ENCODE assay signal across 31 cellular contexts in the genomic region with DNA sequence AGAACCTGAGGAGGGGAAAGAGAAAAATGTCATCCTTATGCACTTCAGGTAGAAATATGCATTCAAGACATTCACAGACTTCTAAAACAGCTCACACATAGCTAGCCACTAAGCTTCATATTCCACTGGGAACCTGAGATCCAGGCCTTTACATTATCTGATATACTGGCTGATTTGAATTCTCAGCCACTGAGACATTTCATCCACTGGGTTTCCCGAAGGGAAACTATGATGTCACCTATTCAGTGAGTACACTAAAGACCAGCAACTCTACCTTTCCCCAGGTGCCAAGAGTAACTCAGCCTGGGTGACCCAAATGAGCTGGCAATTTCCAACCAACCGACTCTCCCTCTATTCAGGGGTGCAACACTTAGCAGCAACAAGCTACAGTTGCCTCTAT. TPM values are rescaled to one million over a fixed set of nuclear protein-coding genes. Genes with fewer than 3 reads are reported as not detected.
A peak's percentile ranks its signal among the peaks of the same experiment; 100 is the strongest.
DNase-seq lines count a peak whose midpoint lies in the region; ATAC-seq, FAIRE-seq and TF ChIP-seq lines count a peak whose summit lies in the region.
"Had no signal": no experiment of that assay in that cellular context is flagged by ENCODE, and none has a peak within 500 bp of the region (broad histone marks: within the 10 kb centered on the region; RNA-seq: fewer than 3 reads in every experiment).

No MANE protein-coding gene starts in this region.

- no peak for TF ChIP-seq RAD21 in HepG2 (CRISPR knock-in tag; IDR thresholded peaks at IDR 0.05)

- intact Hi-C loops in HepG2 (cut with micrococcal nuclease; ENCODE audit: unreplicated experiment): no loop called here
- intact Hi-C loops in right lobe of liver (cut with DNase I): no loop called here

- H2BK5ac ChIP-seq in trophoblast cell (ENCODE audit: low read depth, low read length, poor library complexity): no peak overlapping the region

- ATAC-seq in HepG2 (no peak), right lobe of liver (no peak), GM18519 (IDR thresholded peaks at IDR 0.05; ENCODE audit: low FRiP score, unreplicated experiment) (no peak)
- ATAC-seq: A549; CD8-positive, alpha-beta T cell had no signal

- H3K18ac ChIP-seq in trophoblast cell (ENCODE audit: low read length): no peak overlapping the region

- no peak overlapping the region for H2BK12ac ChIP-seq in trophoblast cell (ENCODE audit: low read length)

- H3K4me3 ChIP-seq in HepG2 (replicated peaks in 1 of 3; ENCODE audit: insufficient read depth in 1 of 3, low read depth in 2 of 3, low read length in 3 of 3): no peak overlapping the region
- no peak overlapping the region for H3K4me3 ChIP-seq in right lobe of liver
- H3K4me3 ChIP-seq in trophoblast cell (ENCODE audit: low read depth, low read length): no peak overlapping the region
- H3K4me3 ChIP-seq: A549; BLaER1; BLaER1 treated with 17β-estradiol and CSF1 and Interleukin-3, amounts not matched to agents 10 nM and 100 nM had no signal

- in situ Hi-C loops in HepG2 (cut with HindIII; ENCODE audit: extremely low pct_ligation_motif_present, low pct_unique_long_range_greater_than_20kb): no loop called here

- POLR2A ChIA-PET in HepG2 (lab: Yijun Ruan, JAX): no interaction called here

- H4K12ac ChIP-seq in trophoblast cell (ENCODE audit: low read depth, low read length): no peak overlapping the region

- H3K79me2 ChIP-seq in HepG2 (ENCODE audit: insufficient read depth, low read length) (no peaks in the 10 kb centered on the region), trophoblast cell (ENCODE audit: control insufficient read depth, insufficient read depth, low read length, poor library complexity) (no peaks in the 10 kb centered on the region)

- H4K91ac ChIP-seq in trophoblast cell (ENCODE audit: low read depth, low read length): no peak overlapping the region

- TF ChIP-seq POLR2A in HepG2 (IDR thresholded peaks at IDR 0.05; ENCODE audit: insufficient read depth in 1 of 2, low read depth in 2 of 2, low read length in 2 of 2): no peak
- no peak for TF ChIP-seq POLR2A in right lobe of liver (IDR thresholded peaks at IDR 0.05)

- H4K20me1 ChIP-seq in HepG2 (ENCODE audit: insufficient read depth, low read length): no peaks in the 10 kb centered on the region
- H4K20me1 ChIP-seq: BLaER1; BLaER1 treated with 17β-estradiol and CSF1 and Interleukin-3, amounts not matched to agents 10 nM and 100 nM had no signal

- H3K36me3 ChIP-seq in HepG2 (replicated peaks in 1 of 2; ENCODE audit: control insufficient read depth in 1 of 2, insufficient read depth in 2 of 2, low read length in 2 of 2) (peaks cover under 1 to 2% of the 10 kb centered on the region in 2 experiments; a peak in 2 of 5 replicates), right lobe of liver (peaks cover 0 to 24% (median 8%) of the 10 kb centered on the region in 4 donors), trophoblast cell (ENCODE audit: control insufficient read depth in 1 of 2, insufficient read depth in 2 of 2, low read length in 2 of 2) (no peaks in the 10 kb centered on the region)
- H3K36me3 ChIP-seq: BE2C had no signal

- no peak overlapping the region for H3K4me2 ChIP-seq in HepG2 (ENCODE audit: low read depth, low read length)
- no peak overlapping the region for H3K4me2 ChIP-seq in trophoblast cell (ENCODE audit: low read length)
- H3K4me2 ChIP-seq: A549; BLaER1; BLaER1 treated with 17β-estradiol and CSF1 and Interleukin-3, amounts not matched to agents 10 nM and 100 nM had no signal

- no peak overlapping the region for H4K8ac ChIP-seq in trophoblast cell (ENCODE audit: low read depth, low read length)

- no peak overlapping the region for H3K27ac ChIP-seq in HepG2 (ENCODE audit: extremely low read length, insufficient read depth, low read length)
- H3K27ac ChIP-seq in right lobe of liver: no peak overlapping the region
- no peak overlapping the region for H3K27ac ChIP-seq in trophoblast cell (ENCODE audit: low read depth, low read length)
- H3K27ac ChIP-seq: 22Rv1; A549; BLaER1; BLaER1 treated with 17β-estradiol and CSF1 and Interleukin-3, amounts not matched to agents 10 nM and 100 nM; C4-2B had no signal

- H3K79me1 ChIP-seq in trophoblast cell (ENCODE audit: low read length): no peaks in the 10 kb centered on the region

- TF ChIP-seq EP300 in HepG2 (IDR thresholded peaks at IDR 0.05; ENCODE audit: low read depth in 2 of 2, low read length in 2 of 2): no peak
- TF ChIP-seq EP300 in HepG2 (CRISPR knock-in tag; IDR thresholded peaks at IDR 0.05; ENCODE audit: borderline replicate concordance): no peak

- H3K23ac ChIP-seq in trophoblast cell (ENCODE audit: low read length): no peak overlapping the region

- H3K27me3 ChIP-seq in HepG2 (ENCODE audit: control insufficient read depth in 1 of 2, insufficient read depth in 2 of 2, low read length in 2 of 2) (no peaks in the 10 kb centered on the region), right lobe of liver (no peaks in the 10 kb centered on the region), trophoblast cell (ENCODE audit: insufficient read depth, low read length) (no peaks in the 10 kb centered on the region)
- H3K27me3 ChIP-seq: BE2C; BLaER1; BLaER1 treated with 17β-estradiol and CSF1 and Interleukin-3, amounts not matched to agents 10 nM and 100 nM had no signal

- H2AFZ ChIP-seq in HepG2 (ENCODE audit: low read length) (no peak overlapping the region), trophoblast cell (ENCODE audit: insufficient read depth, low read length, poor library complexity) (no peak overlapping the region)

- no peak overlapping the region for H2AK5ac ChIP-seq in trophoblast cell (ENCODE audit: low read length)

- FAIRE-seq in HepG2 (lab: Jason Lieb, UNC): no peak
- FAIRE-seq: A204.1, A549, D721Med had no signal

- H3K9ac ChIP-seq in HepG2 (ENCODE audit: insufficient read depth, low read depth, low read length) (no peak overlapping the region), trophoblast cell (ENCODE audit: low read length) (no peak overlapping the region)
- H3K9ac ChIP-seq: BLaER1; BLaER1 treated with 17β-estradiol and CSF1 and Interleukin-3, amounts not matched to agents 10 nM and 100 nM had no signal

- 84% methylated on average over 2 of the region's 2 CpGs for WGBS in HepG2 (ENCODE audit: low lambda C conversion rate)
- WGBS in right lobe of liver (ENCODE audit: insufficient coverage, low coverage, low lambda C conversion rate, missing lambda C conversion rate): 90% methylated on average over 2 of the region's 2 CpGs
- WGBS in trophoblast cell (ENCODE audit: extremely low coverage, insufficient coverage, insufficient read length): no CpG with 5 or more reads among the region's 2 CpGs

- no peak overlapping the region for H3K14ac ChIP-seq in trophoblast cell (ENCODE audit: low read length)

- no peak overlapping the region for H2BK120ac ChIP-seq in trophoblast cell (ENCODE audit: insufficient read depth, low read length, poor library complexity)

- DNase-seq in HepG2 (ENCODE audit: low spot score) (no peak), right lobe of liver (no peak), trophoblast cell (peak; percentile 51 to 77)
- DNase-seq: 8988T; ACHN; AML-193; BE2C; C1 segment of cervical spinal cord; Caco-2; Calu3; CD4-positive, alpha-beta memory T cell; CD4-positive, alpha-beta T cell; CD4-positive, CD25-positive, alpha-beta regulatory T cell; CD8-positive, alpha-beta memory T cell; CD8-positive, alpha-beta T cell; COR-L47; DMS 273 treated with DMSO at 0.1 percent for 48 hours; DMS153; DMS53; DMS79; DMS79 treated with DMSO at 0.1 percent for 48 hours; DND-41; EL had no signal

- no peaks in the 10 kb centered on the region for H3K9me3 ChIP-seq in HepG2 (ENCODE audit: low read length)
- H3K9me3 ChIP-seq in right lobe of liver: no peaks in the 10 kb centered on the region
- H3K9me3 ChIP-seq in trophoblast cell (ENCODE audit: insufficient read depth, low read depth, low read length): no peaks in the 10 kb centered on the region
- H3K9me3 ChIP-seq: A549, BE2C, Caco-2 had no signal

- no TSS peak for BruUV-seq in HepG2 (replicated peaks; lab: Mats Ljungman, UMichigan)

- no peaks in the 10 kb centered on the region for H3K4me1 ChIP-seq in HepG2 (ENCODE audit: insufficient read depth, low read length)
- no peaks in the 10 kb centered on the region for H3K4me1 ChIP-seq in right lobe of liver
- no peaks in the 10 kb centered on the region for H3K4me1 ChIP-seq in trophoblast cell (ENCODE audit: control insufficient read depth in 1 of 2, insufficient read depth in 2 of 2, low read length in 2 of 2)
- H3K4me1 ChIP-seq: A549; BE2C; BLaER1; BLaER1 treated with 17β-estradiol and CSF1 and Interleukin-3, amounts not matched to agents 10 nM and 100 nM; Caco-2 had no signal

- CTCF ChIA-PET in HepG2 (lab: Yijun Ruan, JAX; ENCODE audit: low intra/inter-chr PET ratio, low total read pairs): no interaction called here

- TF ChIP-seq CTCF in HepG2 (CRISPR knock-in tag; IDR thresholded peaks at IDR 0.05): no peak
- no peak for TF ChIP-seq CTCF in right lobe of liver (IDR thresholded peaks at IDR 0.05)

- no peak overlapping the region for H3K4ac ChIP-seq in trophoblast cell (ENCODE audit: low read depth, low read length)

TF ChIP-seq in HepG2, 621 proteins besides CTCF, POLR2A, EP300 and RAD21 (continues in another document):
- TF ChIP-seq ATF7 (IDR thresholded peaks at IDR 0.05) (peak; percentile 43), ATF7 (CRISPR knock-in tag; IDR thresholded peaks at IDR 0.05) (no peak)

RNA-seq across cellular contexts. Expression of a gene that starts 21.7 kb away (rescaled TPM):
- total RNA-seq in HepG2 (2016; rRNA removed; fragmentation: Illumina TruSeq; extraction: Trizol): 13.6 and 16.5 TPM in 2 replicates
- 22.2 and 28.9 TPM in 2 replicates for total RNA-seq in HepG2 (2016; cell fraction: cytosol; rRNA removed; fragmentation: Illumina TruSeq; extraction: Trizol; ENCODE audit: low read depth)
- 14.4 and 15.9 TPM in 2 replicates for total RNA-seq in HepG2 (2016; cell fraction: insoluble cytoplasmic fraction; rRNA removed; fragmentation: Illumina TruSeq; extraction: Trizol)
- total RNA-seq in HepG2 (2016; cell fraction: membrane; rRNA removed; fragmentation: Illumina TruSeq; extraction: Trizol): 16.9 and 18.4 TPM in 2 replicates
- 18.7 and 19.2 TPM in 2 replicates for total RNA-seq in HepG2 (2016; cell fraction: nucleus; rRNA removed; fragmentation: Illumina TruSeq; extraction: Trizol)
- polyA plus RNA-seq in HepG2 (2011; rRNA removed): 12.6 and 13.2 TPM in 2 replicates
- 4.5 and 9.2 TPM in 2 replicates for polyA plus RNA-seq in HepG2 (2011; cell fraction: cytosol; rRNA removed)
- 10.7 and 15.6 TPM in 2 replicates for polyA plus RNA-seq in HepG2 (2011; cell fraction: nucleus; rRNA removed)
- polyA plus RNA-seq in HepG2 (2012): 12.7 and 18.2 TPM in 2 replicates
- polyA plus RNA-seq in HepG2 (2016; cell fraction: cytosol; fragmentation: Illumina TruSeq; extraction: Trizol; ENCODE audit: low read depth): 4.0 and 5.2 TPM in 2 replicates
- 14.5 and 15.9 TPM in 2 replicates for polyA plus RNA-seq in HepG2 (2016; cell fraction: insoluble cytoplasmic fraction; fragmentation: Illumina TruSeq; extraction: Trizol; ENCODE audit: low read depth)
- 5.8 and 6.2 TPM in 2 replicates for polyA plus RNA-seq in HepG2 (2016; cell fraction: membrane; fragmentation: Illumina TruSeq; extraction: Trizol; ENCODE audit: low read depth)
- 19.8 and 29.2 TPM in 2 replicates for polyA plus RNA-seq in HepG2 (2016; cell fraction: nucleus; fragmentation: Illumina TruSeq; extraction: Trizol; ENCODE audit: insufficient read depth, low read depth)
- 7.7 and 15.4 TPM in 2 replicates for polyA minus RNA-seq in HepG2 (2011; rRNA and poly(A)+ RNA removed; ENCODE audit: low replicate concordance)
- polyA minus RNA-seq in HepG2 (2011; cell fraction: cytosol; rRNA and poly(A)+ RNA removed): 7.0 and 9.0 TPM in 2 replicates
- 40.8 and 50.2 TPM in 2 replicates for polyA minus RNA-seq in HepG2 (2011; cell fraction: nucleus; rRNA and poly(A)+ RNA removed)
- total RNA-seq in right lobe of liver: 10 to 100 TPM; 24.2 to 55.5 (median 46.8) TPM
- polyA plus RNA-seq in trophoblast cell (2013): 0.85 and 1.3 TPM in 2 replicates

Comparison
In these comparisons a context has a peak if more than half of its experiments do, and no peak if none do; other contexts are left out.
1. DNase-seq: peak in trophoblast cell (2 of 2); none in HepG2 (single experiment) and right lobe of liver (0 of 3).